ENCODE assay signal across 11 cellular contexts in the genomic region with DNA sequence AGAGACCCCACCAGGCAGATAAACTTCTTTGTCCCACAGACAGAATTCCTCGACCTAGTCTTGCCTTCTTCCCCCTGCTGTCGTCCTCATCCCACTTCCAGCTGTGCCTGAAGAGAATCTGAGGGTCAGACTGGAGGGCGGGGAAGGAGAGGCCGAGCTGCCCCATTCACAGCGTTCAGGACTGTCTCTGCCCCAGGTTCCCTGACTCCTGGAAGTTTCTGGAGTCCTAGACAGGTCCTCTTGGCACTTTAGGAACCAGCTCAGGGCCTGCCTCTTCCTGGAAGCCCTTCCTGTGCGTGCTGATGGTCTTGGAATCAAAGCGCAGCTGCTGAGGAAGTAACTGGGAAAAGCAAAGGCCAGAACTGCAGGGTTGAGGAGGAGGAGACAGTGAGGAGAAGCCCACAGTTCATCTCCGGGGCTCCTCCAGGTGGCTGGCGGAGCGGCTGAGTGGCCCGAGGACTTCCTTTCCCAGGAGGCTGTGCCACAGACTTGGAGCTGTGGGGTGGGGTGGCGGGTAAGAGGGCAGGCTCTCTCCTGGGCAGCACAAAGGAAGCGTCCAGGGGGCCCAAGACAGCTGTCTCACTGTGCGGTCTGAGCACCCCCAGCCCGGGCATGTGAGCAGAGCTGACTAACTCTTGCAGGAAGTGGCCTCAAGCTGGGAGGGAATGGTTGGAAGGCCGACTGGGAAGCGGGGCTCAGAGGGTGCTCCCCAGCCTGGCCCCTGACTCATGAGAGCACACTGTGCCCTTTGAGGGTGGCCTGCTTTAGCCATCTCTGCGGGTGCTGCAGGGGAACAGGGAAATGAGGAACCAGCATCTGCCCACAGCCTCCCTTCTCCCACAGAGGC. TPM values are rescaled to one million over a fixed set of nuclear protein-coding genes. Genes with fewer than 3 reads are reported as not detected.
DNase-seq lines count a peak whose midpoint lies in the region; ATAC-seq and TF ChIP-seq lines count a peak whose summit lies in the region.
"Had no signal": no experiment of that assay in that cellular context is flagged by ENCODE, and none has a peak within 500 bp of the region (broad histone marks: within the 10 kb centered on the region; RNA-seq: fewer than 3 reads in every experiment).

No MANE protein-coding gene starts in this region.

- H2AFZ ChIP-seq in PC-3 (ENCODE audit: low read length) (no peak overlapping the region), neural progenitor cell (replicated peaks) (peak overlapping the region; percentile 63)

- POLR2A ChIA-PET in PC-3 (lab: Charles Lee; ENCODE audit: unreplicated experiment), result no interaction called here

- CTCF ChIA-PET in PC-3 (lab: Charles Lee), result no interaction called here

- H3K9ac ChIP-seq in PC-3 (ENCODE audit: low read length) (peak overlapping the region; percentile 28), endodermal cell (ENCODE audit: extremely low read depth, low read length, poor library complexity, severe bottlenecking) (no peak overlapping the region), neural progenitor cell (no peak overlapping the region)

- H3K4me3 ChIP-seq in PC-3 (ENCODE audit: low read length) (no peak overlapping the region), endodermal cell (ENCODE audit: low read length) (no peak overlapping the region), neural progenitor cell (no peak overlapping the region)

- H3K36me3 ChIP-seq in PC-3 (ENCODE audit: low read depth, low read length) (no peaks in the 10 kb centered on the region), endodermal cell (ENCODE audit: control insufficient read depth, insufficient read depth, low read length) (no peaks in the 10 kb centered on the region), neural progenitor cell (no peaks in the 10 kb centered on the region)

- H3K4me3 Mint-ChIP-seq in endodermal cell, result no peak overlapping the region
- H3K4me3 Mint-ChIP-seq in neural progenitor cell, result no peak overlapping the region
- H3K4me3 Mint-ChIP-seq: activated T-helper 17 cell treated with anti-CD3 and anti-CD28 coated beads, Interleukin-2, amount 50 U/mL, for 72 hours had no signal

- no peaks in the 10 kb centered on the region for H3K9me3 ChIP-seq in PC-3 (ENCODE audit: low read length)
- H3K9me3 ChIP-seq in endodermal cell (ENCODE audit: control insufficient read depth, low read length), result no peaks in the 10 kb centered on the region
- no peaks in the 10 kb centered on the region for H3K9me3 ChIP-seq in neural progenitor cell (ENCODE audit: low read depth)

- H3K9me2 ChIP-seq in PC-3 (replicated peaks; ENCODE audit: low read length), result no peaks in the 10 kb centered on the region

- DNase-seq in Daoy (ENCODE audit: low read depth) (peak; percentile 97), PC-3 (peak; percentile 25), endodermal cell (peak; percentile 69), neural progenitor cell (ENCODE audit: low spot score) (no peak), cortex of kidney (lab: John Stamatoyannopoulos, UW) (no peak), NCI-H1930 (lab: John Stamatoyannopoulos, UW) (no peak)
- DNase-seq: NCI-H187 had no signal

- TF ChIP-seq CTCF in PC-3 (conservative IDR thresholded peaks at IDR 0.05; ENCODE audit: low read depth, low read length), result no peak
- TF ChIP-seq CTCF in endodermal cell (conservative IDR thresholded peaks at IDR 0.05), result no peak
- no peak for TF ChIP-seq CTCF in neural progenitor cell (IDR thresholded peaks at IDR 0.05)

- H4K20me1 ChIP-seq in PC-3 (ENCODE audit: low read length) (no peaks in the 10 kb centered on the region), neural progenitor cell (ENCODE audit: low read depth) (peaks cover 3% of the 10 kb centered on the region)

- intact Hi-C loops in PC-3 (cut with micrococcal nuclease), result loop anchor here (10.0 kb wide), 1 partner anchor 81 kb away; no protein-coding TSS in a partner anchor

- no peaks in the 10 kb centered on the region for H3K79me2 ChIP-seq in PC-3 (ENCODE audit: low read length)
- H3K79me2 ChIP-seq in neural progenitor cell (ENCODE audit: low read depth), result no peaks in the 10 kb centered on the region

- no TSS peak for BruUV-seq in PC-3 (replicated peaks; lab: Mats Ljungman, UMichigan)

- H3K27ac ChIP-seq in PC-3 (ENCODE audit: low read length) (peak overlapping the region; percentile 83), endodermal cell (ENCODE audit: low read depth, low read length) (no peak overlapping the region), neural progenitor cell (no peak overlapping the region)

- peak overlapping the region; percentile 31; the same call in 1 of the 2 replicates for H3K4me2 ChIP-seq in PC-3 (ENCODE audit: low read length)
- peak overlapping the region; percentile 34 for H3K4me2 ChIP-seq in neural progenitor cell

- H3K27me3 ChIP-seq in PC-3 (ENCODE audit: low read length) (no peaks in the 10 kb centered on the region), endodermal cell (ENCODE audit: control insufficient read depth, insufficient read depth, low read length, poor library complexity, severe bottlenecking) (peaks cover 6% of the 10 kb centered on the region), neural progenitor cell (no peaks in the 10 kb centered on the region)

- H3K27me3 Mint-ChIP-seq in endodermal cell (ENCODE audit: insufficient read depth), result peaks cover 5% of the 10 kb centered on the region
- H3K27me3 Mint-ChIP-seq in neural progenitor cell (ENCODE audit: insufficient read depth, low read depth), result peaks cover 14% of the 10 kb centered on the region

- H3K9me3 Mint-ChIP-seq in endodermal cell (no peaks in the 10 kb centered on the region), neural progenitor cell (no peaks in the 10 kb centered on the region)
- H3K9me3 Mint-ChIP-seq: activated T-helper 17 cell treated with anti-CD3 and anti-CD28 coated beads, Interleukin-2, amount 50 U/mL, for 72 hours had no signal

- H3K27ac Mint-ChIP-seq in endodermal cell, result peak overlapping the region; percentile 79
- peak overlapping the region; percentile 54 for H3K27ac Mint-ChIP-seq in neural progenitor cell
- H3K27ac Mint-ChIP-seq: activated T-helper 17 cell treated with anti-CD3 and anti-CD28 coated beads, Interleukin-2, amount 50 U/mL, for 72 hours had no signal

- H3K36me3 Mint-ChIP-seq in endodermal cell (ENCODE audit: low read depth) (no peaks in the 10 kb centered on the region), neural progenitor cell (no peaks in the 10 kb centered on the region)

- ATAC-seq in PC-3, result no peak
- ATAC-seq in GM21786 (IDR thresholded peaks at IDR 0.05; ENCODE audit: unreplicated experiment), result no peak
- no peak for ATAC-seq in GM21390 (IDR thresholded peaks at IDR 0.05; ENCODE audit: unreplicated experiment)
- ATAC-seq: activated T-helper 17 cell treated with anti-CD3 and anti-CD28 coated beads, Interleukin-2, amount 50 U/mL, for 72 hours had no signal

- H3F3A ChIP-seq in PC-3 (ENCODE audit: low read length, unreplicated experiment) (no peaks in the 10 kb centered on the region), neural progenitor cell (ENCODE audit: low read depth) (peaks cover 27% of the 10 kb centered on the region)

- H3K4me1 Mint-ChIP-seq in endodermal cell, result peaks cover 50% of the 10 kb centered on the region
- H3K4me1 Mint-ChIP-seq in neural progenitor cell, result peaks cover 35% of the 10 kb centered on the region
- H3K4me1 Mint-ChIP-seq: activated T-helper 17 cell treated with anti-CD3 and anti-CD28 coated beads, Interleukin-2, amount 50 U/mL, for 72 hours had no signal

- WGBS in endodermal cell (ENCODE audit: insufficient coverage in 1 of 2, insufficient read length in 1 of 2), 2 experiments, result 55 to 82% methylated on average over 4 to 18 of the region's 18 CpGs

- H3K4me1 ChIP-seq in PC-3 (ENCODE audit: insufficient read depth, low read length) (peaks cover 54% of the 10 kb centered on the region), endodermal cell (ENCODE audit: control insufficient read depth, insufficient read depth, low read length) (peaks cover 25% of the 10 kb centered on the region), neural progenitor cell (peaks cover 55% of the 10 kb centered on the region)

RNA-seq across cellular contexts. Expression of a gene that starts 39.5 kb away (rescaled TPM):
- 75.2 and 84.6 TPM in 2 replicates for total RNA-seq in Daoy (2014; rRNA removed; shearing (Covaris generic))
- 358 and 362 TPM in 2 replicates for total RNA-seq in PC-3 (2014; rRNA removed)
- 10 to 100 TPM; 12.7 to 19.2 TPM for total RNA-seq in endodermal cell
- polyA plus RNA-seq in endodermal cell (2013, experiment 1 of 2), result 36.9 TPM
- 39.5 TPM for polyA plus RNA-seq in endodermal cell (2013, experiment 2 of 2)
- total RNA-seq in neural progenitor cell (ENCODE audit: low replicate concordance), result 27.5 and 54.0 TPM in 2 replicates
- total RNA-seq: mononuclear cell had no signal

Comparison
In these comparisons a context has a peak if more than half of its experiments do, and no peak if none do; other contexts are left out.
1. DNase-seq: peak in Daoy (single experiment), PC-3 (single experiment) and endodermal cell (single experiment); none in neural progenitor cell (single experiment), cortex of kidney (single experiment) and NCI-H1930 (0 of 2).